ENCODE assay signal across 12 cellular contexts in genomic region chr11:1748467-1749019, GRCh38. TPM values are rescaled to one million over a fixed set of nuclear protein-coding genes. Genes with fewer than 3 reads are reported as not detected.
A peak's percentile ranks its signal among the peaks of the same experiment; 100 is the strongest.
DNase-seq lines count a peak whose midpoint lies in the region; ATAC-seq and TF ChIP-seq lines count a peak whose summit lies in the region.
"Had no signal": no experiment of that assay in that cellular context is flagged by ENCODE, and none has a peak within 500 bp of the region (broad histone marks: within the 10 kb centered on the region; RNA-seq: fewer than 3 reads in every experiment).

No MANE protein-coding gene starts in this region.

- no TSS peak for BruUV-seq in PC-3 (replicated peaks; lab: Mats Ljungman, UMichigan)

- TF ChIP-seq RAD21 in neural cell (conservative IDR thresholded peaks at IDR 0.05), result no peak

- H3K79me2 ChIP-seq in ACC112 (ENCODE audit: control insufficient read depth, insufficient read depth, low read length, unreplicated experiment), result no peaks in the 10 kb centered on the region
- no peaks in the 10 kb centered on the region for H3K79me2 ChIP-seq in fibroblast of lung (ENCODE audit: control insufficient read depth, insufficient read depth, low read length)
- no peaks in the 10 kb centered on the region for H3K79me2 ChIP-seq in neural cell (replicated peaks; ENCODE audit: insufficient read depth, low read length)
- no peaks in the 10 kb centered on the region for H3K79me2 ChIP-seq in PC-3 (ENCODE audit: low read length)

- H3K4me3 ChIP-seq in ACC112 (ENCODE audit: low read depth, low read length) (peak overlapping the region; percentile 82), Peyer's patch (peak overlapping the region; percentile 26 to 50 (median 37)), fibroblast of lung (replicated peaks in 1 of 4; ENCODE audit: control extremely low read depth in 1 of 4, insufficient read depth in 1 of 4, low read depth in 3 of 4, low read length in 4 of 4) (peak overlapping the region in 2 of 4 experiments; percentile 21 to 41), neural cell (ENCODE audit: low read length) (peak overlapping the region; percentile 66), PC-3 (ENCODE audit: low read length) (no peak overlapping the region)

- no peaks in the 10 kb centered on the region for H3F3A ChIP-seq in neural cell (ENCODE audit: insufficient read depth, low read length, poor library complexity, severe bottlenecking)
- no peaks in the 10 kb centered on the region for H3F3A ChIP-seq in PC-3 (ENCODE audit: low read length, unreplicated experiment)

- no peak overlapping the region for H3K27ac ChIP-seq in ACC112 (ENCODE audit: low read depth, low read length)
- peak overlapping the region in 1 of 4 donors; percentile 72 for H3K27ac ChIP-seq in Peyer's patch
- no peak overlapping the region for H3K27ac ChIP-seq in fibroblast of lung (ENCODE audit: insufficient read depth, low read length)
- no peak overlapping the region for H3K27ac ChIP-seq in neural cell (ENCODE audit: low read length)
- no peak overlapping the region for H3K27ac ChIP-seq in PC-3 (ENCODE audit: low read length)
- H3K27ac ChIP-seq: pancreas had no signal

- H3K27me3 ChIP-seq in ACC112 (ENCODE audit: insufficient read depth, low read length) (no peaks in the 10 kb centered on the region), Peyer's patch (peaks cover 0 to 3% of the 10 kb centered on the region in 2 donors), fibroblast of lung (ENCODE audit: control insufficient read depth, insufficient read depth, low read length) (peaks cover 2% of the 10 kb centered on the region), neural cell (ENCODE audit: insufficient read depth, low read depth, low read length) (peaks cover 36% of the 10 kb centered on the region), PC-3 (ENCODE audit: low read length) (peaks cover 7% of the 10 kb centered on the region; the same call in 1 of the 2 replicates)
- H3K27me3 ChIP-seq: pancreas had no signal

- intact Hi-C loops in PC-3 (cut with micrococcal nuclease), result no loop called here

- H2AFZ ChIP-seq in ACC112 (ENCODE audit: low read length, unreplicated experiment) (no peak overlapping the region), fibroblast of lung (ENCODE audit: low read length) (no peak overlapping the region), neural cell (ENCODE audit: low read depth, low read length) (no peak overlapping the region), PC-3 (ENCODE audit: low read length) (no peak overlapping the region)

- no peaks in the 10 kb centered on the region for H3K9me3 ChIP-seq in Peyer's patch
- no peaks in the 10 kb centered on the region for H3K9me3 ChIP-seq in fibroblast of lung (ENCODE audit: control insufficient read depth, insufficient read depth, low read depth, low read length)
- H3K9me3 ChIP-seq in neural cell (ENCODE audit: low read length), result no peaks in the 10 kb centered on the region
- H3K9me3 ChIP-seq in PC-3 (ENCODE audit: low read length), result no peaks in the 10 kb centered on the region
- H3K9me3 ChIP-seq: pancreas had no signal

- TF ChIP-seq CTCF in Peyer's patch (IDR thresholded peaks at IDR 0.05) (no peak), fibroblast of lung (conservative IDR thresholded peaks at IDR 0.05 in 1 of 2, IDR thresholded peaks at IDR 0.05 in 1 of 2; ENCODE audit: low read depth in 1 of 2, low read length in 2 of 2) (no peak), neural cell (IDR thresholded peaks at IDR 0.05; ENCODE audit: poor library complexity, severe bottlenecking) (no peak), PC-3 (conservative IDR thresholded peaks at IDR 0.05; ENCODE audit: low read depth, low read length) (no peak)

- DNase-seq in Peyer's patch, result peak in 2 of 3 donors; percentile 46 to 52
- no peak for DNase-seq in fibroblast of lung (ENCODE audit: low read depth in 2 of 2)
- DNase-seq in PC-3, result no peak
- DNase-seq in HUDEP-2 (lab: John Stamatoyannopoulos, UW; ENCODE audit: unreplicated experiment in 76 of 76), result no peak
- DNase-seq: MV-4-11; RPMI8226; stimulated activated naive CD4-positive, alpha-beta T cell treated with Interleukin-2 at 50 U/mL for 16 hours had no signal

- POLR2A ChIA-PET in PC-3 (lab: Charles Lee; ENCODE audit: unreplicated experiment), result no interaction called here

- peak overlapping the region; percentile 30 for H3K9ac ChIP-seq in fibroblast of lung (ENCODE audit: insufficient read depth, low read length)
- peak overlapping the region; percentile 44 for H3K9ac ChIP-seq in neural cell (ENCODE audit: low read length)
- H3K9ac ChIP-seq in PC-3 (ENCODE audit: low read length), result no peak overlapping the region

- H3K9me2 ChIP-seq in neural cell (ENCODE audit: insufficient read depth, low read length) (no peaks in the 10 kb centered on the region), PC-3 (replicated peaks; ENCODE audit: low read length) (no peaks in the 10 kb centered on the region)

- H3K4me2 ChIP-seq in fibroblast of lung (ENCODE audit: extremely low read depth, insufficient read depth, low read length) (peak overlapping the region; percentile 35), neural cell (ENCODE audit: low read length) (peak overlapping the region; percentile 19), PC-3 (ENCODE audit: low read length) (no peak overlapping the region)

- H4K20me1 ChIP-seq in fibroblast of lung (ENCODE audit: control insufficient read depth, extremely low read depth, insufficient read depth, low read length) (no peaks in the 10 kb centered on the region), neural cell (ENCODE audit: insufficient read depth) (no peaks in the 10 kb centered on the region), PC-3 (ENCODE audit: low read length) (no peaks in the 10 kb centered on the region)

- ATAC-seq in PC-3, result no peak
- no peak for ATAC-seq in GM19463 (IDR thresholded peaks at IDR 0.05; ENCODE audit: unreplicated experiment)
- no peak for ATAC-seq in GM18502 (IDR thresholded peaks at IDR 0.05; ENCODE audit: poor library complexity, unreplicated experiment)

- TF ChIP-seq POLR2A in Peyer's patch (IDR thresholded peaks at IDR 0.05), result no peak

- peaks cover 29% of the 10 kb centered on the region for H3K4me1 ChIP-seq in ACC112 (ENCODE audit: control insufficient read depth, insufficient read depth, low read length, unreplicated experiment)
- peaks cover 0 to 38% (median 15%) of the 10 kb centered on the region in 4 donors for H3K4me1 ChIP-seq in Peyer's patch
- H3K4me1 ChIP-seq in fibroblast of lung (ENCODE audit: control insufficient read depth, extremely low read depth, insufficient read depth, low read length), result peaks cover 17% of the 10 kb centered on the region
- H3K4me1 ChIP-seq in PC-3 (ENCODE audit: insufficient read depth, low read length), result no peaks in the 10 kb centered on the region

- CTCF ChIA-PET in PC-3 (lab: Charles Lee), result no interaction called here

- H3K36me3 ChIP-seq in ACC112 (ENCODE audit: insufficient read depth, low read length) (no peaks in the 10 kb centered on the region), Peyer's patch (peaks cover 0 to 16% (median 0%) of the 10 kb centered on the region in 3 donors), fibroblast of lung (ENCODE audit: control insufficient read depth, insufficient read depth, low read length) (peaks cover 3% of the 10 kb centered on the region), neural cell (ENCODE audit: insufficient read depth, low read length) (no peaks in the 10 kb centered on the region), PC-3 (ENCODE audit: low read depth, low read length) (no peaks in the 10 kb centered on the region; the same call in 1 of the 2 replicates)

- no peak for TF ChIP-seq EP300 in neural cell (conservative IDR thresholded peaks at IDR 0.05; ENCODE audit: poor library complexity, severe bottlenecking)

TF ChIP-seq in neural cell, 6 proteins besides CTCF, POLR2A, EP300 and RAD21 (continues in another document):
- peak; percentile 24 for TF ChIP-seq MXI1 (conservative IDR thresholded peaks at IDR 0.05; ENCODE audit: poor library complexity, severe bottlenecking)

RNA-seq across cellular contexts. Expression of gene IFITM10, which starts 1.9 kb away (rescaled TPM):
- total RNA-seq in Peyer's patch (1 to 10 TPM in 3 of 4 donors, under 1 TPM in 1; 0.88 to 5.0 (median 3.4) TPM), fibroblast of lung (0.26 and 0.50 TPM in 2 replicates), PC-3 (2014; rRNA removed) (0.58 and 1.4 TPM in 2 replicates)
- polyA plus RNA-seq in fibroblast of lung (0.05 and 0.15 TPM in 2 replicates), neural cell (0.50 and 1.1 TPM in 2 replicates)
- polyA plus RNA-seq in fibroblast of lung (2012), result 0.16 and 0.69 TPM in 2 replicates
- polyA minus RNA-seq in fibroblast of lung (ENCODE audit: low replicate concordance) (not detected in 2 replicates), neural cell (0.73 and 1.2 TPM in 2 replicates)

RNA-seq across cellular contexts. Expression of gene CTSD, which starts 15.2 kb away (rescaled TPM):
- total RNA-seq in Peyer's patch (1,000 to 10,000 TPM in 2 of 4 donors, 100 to 1,000 TPM in 2; 129 to 1,688 (median 1,221) TPM), fibroblast of lung (198 and 253 TPM in 2 replicates), PC-3 (2014; rRNA removed) (308 and 358 TPM in 2 replicates)
- polyA plus RNA-seq in fibroblast of lung (120 and 135 TPM in 2 replicates), neural cell (30.5 and 40.5 TPM in 2 replicates)
- 295 and 303 TPM in 2 replicates for polyA plus RNA-seq in fibroblast of lung (2012)
- polyA minus RNA-seq in fibroblast of lung (ENCODE audit: low replicate concordance) (474 and 687 TPM in 2 replicates), neural cell (32.3 and 43.1 TPM in 2 replicates)

RNA-seq across cellular contexts. Expression of gene KRTAP5-6, which starts 51.5 kb away (rescaled TPM):
- not detected for total RNA-seq in Peyer's patch
- not detected in 2 replicates for total RNA-seq in fibroblast of lung
- not detected in 2 replicates for polyA plus RNA-seq in fibroblast of lung
- polyA plus RNA-seq in fibroblast of lung (2012), result not detected in 2 replicates
- not detected in 2 replicates for polyA minus RNA-seq in fibroblast of lung (ENCODE audit: low replicate concordance)
- not detected in 2 replicates for polyA plus RNA-seq in neural cell
- not detected in 2 replicates for polyA minus RNA-seq in neural cell
- not detected in 2 replicates for total RNA-seq in PC-3 (2014; rRNA removed)
- total RNA-seq: pancreas had no signal
- polyA plus RNA-seq: pancreas had no signal

Comparison
In these comparisons a context has a peak if more than half of its experiments do, and no peak if none do; other contexts are left out.
1. DNase-seq: peak in Peyer's patch (2 of 3); none in fibroblast of lung (0 of 2), PC-3 (single experiment) and HUDEP-2 (0 of 76).